In genomic region chr22:33650244-33650643, GRCh38 we compare ENCODE assay signal across 19 cellular contexts.
"Had no signal": no experiment of that assay in that cellular context is flagged by ENCODE, and none has a peak within 500 bp of the region (broad histone marks: within the 10 kb centered on the region; RNA-seq: fewer than 3 reads in every experiment).

No MANE protein-coding gene starts in this region.

- H2AFZ ChIP-seq: neural progenitor cell had no signal

- H3K9me3 ChIP-seq: adrenal gland, esophagus muscularis mucosa, gastrocnemius medialis, prostate gland, thyroid gland had no signal

- H3K4me1 ChIP-seq: adrenal gland, ascending aorta, prostate gland, thyroid gland had no signal

- DNase-seq: activated T-cell treated with anti-CD3 and anti-CD28 coated beads, Interleukin-2, amount 50 U/mL, for 24 hours; adrenal gland; brain microvascular endothelial cell; dorsolateral prefrontal cortex; effector memory CD8-positive, alpha-beta T cell; gastrocnemius medialis; mammary epithelial cell; naive thymus-derived CD8-positive, alpha-beta T cell; stimulated activated CD4-positive, alpha-beta T cell treated with anti-CD3 and anti-CD28 coated beads, Interleukin-12 subunit alpha, Interleukin-12 subunit beta, amount 100 ng/mL, for 4 hours; stimulated activated CD4-positive, alpha-beta T cell treated with anti-CD3 and anti-CD28 coated beads, Interleukin-4, amount 100 ng/mL, for 4 hours; stimulated activated naive CD8-positive, alpha-beta T cell treated with anti-CD3 and anti-CD28 coated beads, Interleukin-15, Interleukin-2, amounts not matched to agents 100 U/mL and 50 U/mL, for 24 hours; T-helper 9 cell; thyroid gland had no signal

- H3K9ac ChIP-seq: neural progenitor cell had no signal

- H3K4me2 ChIP-seq: neural progenitor cell had no signal

- ATAC-seq: activated T-helper 17 cell treated with anti-CD3 and anti-CD28 coated beads, Interleukin-2, amount 50 U/mL, for 72 hours; effector memory CD8-positive, alpha-beta T cell; gastrocnemius medialis; naive thymus-derived CD8-positive, alpha-beta T cell; stimulated activated naive CD8-positive, alpha-beta T cell treated with anti-CD3 and anti-CD28 coated beads, Interleukin-15, Interleukin-2, amounts not matched to agents 100 U/mL and 50 U/mL, for 24 hours; WTC11 had no signal

- H3K36me3 ChIP-seq: adrenal gland, brain microvascular endothelial cell, gastrocnemius medialis, neural progenitor cell, prostate gland, thyroid gland had no signal

- H3K27me3 ChIP-seq: adrenal gland, ascending aorta, brain microvascular endothelial cell, dorsolateral prefrontal cortex, esophagus muscularis mucosa, gastrocnemius medialis, neural progenitor cell, thyroid gland had no signal

- H3K27ac ChIP-seq: adrenal gland, ascending aorta, brain microvascular endothelial cell, dorsolateral prefrontal cortex, esophagus muscularis mucosa, gastrocnemius medialis, neural progenitor cell, prostate gland, thyroid gland had no signal

- H3K4me3 ChIP-seq: adrenal gland, ascending aorta, dorsolateral prefrontal cortex, esophagus muscularis mucosa, gastrocnemius medialis, neural progenitor cell, prostate gland, thyroid gland had no signal
